8 cellular contexts compared by ENCODE assay signal in genomic region chr14:50116986-50117385, GRCh38. TPM values are rescaled to one million over a fixed set of nuclear protein-coding genes. Genes with fewer than 3 reads are reported as not detected.
DNase-seq lines count a peak whose midpoint lies in the region; ATAC-seq, FAIRE-seq and TF ChIP-seq lines count a peak whose summit lies in the region.

No MANE protein-coding gene starts in this region.

- no CpG with 5 or more reads among the region's 2 CpGs for WGBS in H9 (ENCODE audit: extremely low coverage, insufficient read length, low lambda C conversion rate)

- no peak overlapping the region for H2BK5ac ChIP-seq in H9 (ENCODE audit: insufficient read length, low read length)

- no peak overlapping the region for H3K23ac ChIP-seq in H9 (ENCODE audit: insufficient read length, low read depth, low read length)

- H4K91ac ChIP-seq in H9 (ENCODE audit: insufficient read length, low read depth, low read length) = no peak overlapping the region

- TF ChIP-seq CTCF in H9 (conservative IDR thresholded peaks at IDR 0.05) (no peak), foreskin keratinocyte (conservative IDR thresholded peaks at IDR 0.05) (no peak)

- no peak overlapping the region for H4K5ac ChIP-seq in H9 (ENCODE audit: insufficient read length, low read depth, low read length)

- no peaks in the 10 kb centered on the region for H3K27me3 Mint-ChIP-seq in H9 (ENCODE audit: low read depth)

- no peaks in the 10 kb centered on the region for H3K27me3 ChIP-seq in H9 (ENCODE audit: insufficient read depth, low read length)
- no peaks in the 10 kb centered on the region for H3K27me3 ChIP-seq in SJSA1 (replicated peaks)
- no peaks in the 10 kb centered on the region for H3K27me3 ChIP-seq in foreskin keratinocyte
- H3K27me3 ChIP-seq in skeletal muscle tissue (ENCODE audit: control insufficient read depth in 3 of 3, insufficient read depth in 3 of 3, low read length in 3 of 3) = no peaks in the 10 kb centered on the region

- peaks cover 3% of the 10 kb centered on the region for H3K23me2 ChIP-seq in H9 (ENCODE audit: insufficient read length, low read depth, low read length, poor library complexity, severe bottlenecking)

- no peak overlapping the region for H3K4me2 ChIP-seq in H9 (ENCODE audit: insufficient read depth, insufficient read length, low read length)

- peak overlapping the region; percentile 60; the same call in 1 of the 2 replicates for H3K14ac ChIP-seq in H9 (ENCODE audit: insufficient read depth, low read length)

- no peak overlapping the region for H3K56ac ChIP-seq in H9 (ENCODE audit: insufficient read length, low read depth, low read length)

- H3K4me1 ChIP-seq in H9 (ENCODE audit: insufficient read depth, low read length) = no peaks in the 10 kb centered on the region
- H3K4me1 ChIP-seq in SJSA1 (replicated peaks) = peaks cover 18% of the 10 kb centered on the region
- peaks cover 11% of the 10 kb centered on the region for H3K4me1 ChIP-seq in foreskin keratinocyte
- peaks cover 5 to 12% (median 7%) of the 10 kb centered on the region in 3 donors for H3K4me1 ChIP-seq in skeletal muscle tissue (ENCODE audit: control insufficient read depth in 3 of 3, insufficient read depth in 3 of 3, low read length in 3 of 3)

- H2BK20ac ChIP-seq in H9 (ENCODE audit: low read depth, low read length, poor library complexity, severe bottlenecking) = no peak overlapping the region

- peak overlapping the region; percentile 95 to 99 (median 99) for H3K27ac Mint-ChIP-seq in H9

- H4K20me1 ChIP-seq in H9 (ENCODE audit: control insufficient read depth, insufficient read depth, insufficient read length) = no peaks in the 10 kb centered on the region

- TF ChIP-seq POLR2A in GM12891 (IDR thresholded peaks at IDR 0.05; ENCODE audit: low read depth, low read length) = no peak

- no peak overlapping the region for H3K18ac ChIP-seq in H9 (ENCODE audit: insufficient read length, low read depth, low read length)

- H3K9ac ChIP-seq in H9 (ENCODE audit: extremely low read depth, insufficient read length, low read length) = peak overlapping the region; percentile 77
- peak overlapping the region; percentile 87 to 88 (median 88) for H3K9ac ChIP-seq in skeletal muscle tissue (ENCODE audit: low read depth in 1 of 3, low read length in 3 of 3)

- no peaks in the 10 kb centered on the region for H3K9me3 ChIP-seq in H9 (ENCODE audit: control insufficient read depth, low read depth, low read length)
- H3K9me3 ChIP-seq in SJSA1 (replicated peaks) = no peaks in the 10 kb centered on the region
- H3K9me3 ChIP-seq in skeletal muscle tissue (ENCODE audit: control insufficient read depth in 3 of 3, low read length in 3 of 3) = no peaks in the 10 kb centered on the region

- no peak overlapping the region for H3T11ph ChIP-seq in H9 (ENCODE audit: low read length)

- no peak for FAIRE-seq in GM12891 (lab: Jason Lieb, UNC)

- peak overlapping the region; percentile 68 for H3K27ac ChIP-seq in H9 (ENCODE audit: insufficient read length, low read depth, low read length)
- H3K27ac ChIP-seq in SJSA1 = peak overlapping the region; percentile 68
- peak overlapping the region; percentile 42 for H3K27ac ChIP-seq in foreskin keratinocyte
- peak overlapping the region; percentile 86 for H3K27ac ChIP-seq in skeletal muscle tissue (ENCODE audit: low read depth, low read length)

- H2BK12ac ChIP-seq in H9 (ENCODE audit: insufficient read length, low read depth, low read length) = no peak overlapping the region

- H3K4me1 Mint-ChIP-seq in H9 = peaks cover 9 to 16% of the 10 kb centered on the region in 2 experiments

- H3K36me3 Mint-ChIP-seq in H9 (ENCODE audit: insufficient read depth in 1 of 3, low read depth in 3 of 3) = peaks cover 12 to 41% (median 41%) of the 10 kb centered on the region in 3 experiments; a peak in 6 of 7 replicates

- H3K36me3 ChIP-seq in SJSA1 = peaks cover 33% of the 10 kb centered on the region
- H3K36me3 ChIP-seq in skeletal muscle tissue (ENCODE audit: control insufficient read depth in 3 of 3, insufficient read depth in 3 of 3, low read length in 3 of 3) = peaks cover 5 to 32% (median 29%) of the 10 kb centered on the region in 3 donors

- no peak overlapping the region for H2BK15ac ChIP-seq in H9 (ENCODE audit: low read depth, low read length)

- H2AFZ ChIP-seq in H9 (ENCODE audit: low read length) = peak overlapping the region; percentile 49

- ATAC-seq in foreskin keratinocyte (no peak), GM18517 (IDR thresholded peaks at IDR 0.05; ENCODE audit: unreplicated experiment) (no peak)

- no peaks in the 10 kb centered on the region for H3K79me1 ChIP-seq in H9 (ENCODE audit: insufficient read depth, low read depth, low read length, poor library complexity, severe bottlenecking)

- H2AK5ac ChIP-seq in H9 (ENCODE audit: insufficient read length, low read length) = no peak overlapping the region

- H3K79me2 ChIP-seq in H9 (ENCODE audit: insufficient read depth, low read length) = peaks cover 5% of the 10 kb centered on the region; the same call in 1 of the 2 replicates

- H3K4ac ChIP-seq in H9 (ENCODE audit: low read depth, low read length) = no peak overlapping the region

- peak overlapping the region; percentile 70 for H2BK120ac ChIP-seq in H9 (ENCODE audit: low read depth, low read length, poor library complexity, severe bottlenecking)

- DNase-seq in H9 = no peak
- DNase-seq in SJSA1 (ENCODE audit: low read depth in 1 of 2, low spot score in 2 of 2) = no peak
- DNase-seq in foreskin keratinocyte = no peak
- no peak for DNase-seq in GM12891 (ENCODE audit: insufficient read length, low spot score)
- no peak for DNase-seq in NCI-H510A treated with DMSO at 0.1 percent for 48 hours (lab: John Stamatoyannopoulos, UW)
- no peak for DNase-seq in cerebellum (ENCODE audit: low spot score)

- no peaks in the 10 kb centered on the region for H3K9me3 Mint-ChIP-seq in H9

- H4K8ac ChIP-seq in H9 (replicated peaks; ENCODE audit: insufficient read length, low read depth, low read length) = no peak overlapping the region

- peak overlapping the region; percentile 96 to 98 for H3K4me3 Mint-ChIP-seq in H9

- H3K4me3 ChIP-seq in SJSA1 (peak overlapping the region; percentile 53; the same call in 1 of the 2 replicates), skeletal muscle tissue (ENCODE audit: low read length in 3 of 3) (peak overlapping the region; percentile 94 to 95 (median 95))

TF ChIP-seq in GM12891, 5 proteins besides CTCF, POLR2A, EP300 and RAD21:
- TF ChIP-seq POLR2AphosphoS5 (IDR thresholded peaks at IDR 0.05; ENCODE audit: low read depth, low read length) (no peak), TAF1 (IDR thresholded peaks at IDR 0.05; ENCODE audit: low read depth, low read length) (no peak), POU2F2 (IDR thresholded peaks at IDR 0.05; ENCODE audit: low read depth, low read length) (no peak), PAX5 (IDR thresholded peaks at IDR 0.05; ENCODE audit: insufficient read depth, low read length, severe bottlenecking) (no peak), SPI1 (IDR thresholded peaks at IDR 0.05; ENCODE audit: low read depth, low read length) (no peak)
TF ChIP-seq in GM12891: peak in this region for 0.

RNA-seq across cellular contexts. Expression of gene VCPKMT, which starts 0.6 kb away (rescaled TPM):
- 13.5 and 13.7 TPM in 2 replicates for total RNA-seq in H9 (2021)
- total RNA-seq in SJSA1 (2014; rRNA removed; shearing (Covaris generic)) = 12.0 and 13.4 TPM in 2 replicates
- 5.9 and 6.7 TPM in 2 replicates for total RNA-seq in foreskin keratinocyte
- 4.3 and 4.6 TPM in 2 replicates for polyA plus RNA-seq in foreskin keratinocyte
- 2.1 TPM for total RNA-seq in skeletal muscle tissue
- 13.1 TPM for polyA plus RNA-seq in GM12891 (2012; ENCODE audit: low read depth, missing spikeins)
- 10.7 TPM for total RNA-seq in cerebellum
